In the genomic region with DNA sequence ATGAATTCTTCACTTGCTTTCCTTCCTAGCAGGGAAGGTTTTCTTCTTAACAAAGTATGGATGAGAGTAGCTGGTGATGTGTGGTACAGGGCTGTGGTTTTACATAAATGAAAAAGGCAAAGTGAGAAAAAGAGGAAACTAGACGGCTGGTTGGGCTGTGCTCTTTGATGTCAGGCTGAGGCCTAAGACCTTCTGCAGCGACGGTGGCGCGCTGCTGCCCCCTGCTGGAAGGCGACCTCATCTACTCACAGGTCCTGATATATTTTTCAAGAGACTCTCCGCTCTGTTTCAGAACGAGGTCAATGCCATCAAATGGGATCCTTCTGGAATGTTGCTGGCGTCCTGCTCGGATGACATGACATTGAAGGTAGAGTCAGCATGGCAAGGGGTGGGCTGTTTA, we compare ENCODE assay signal across 9 cellular contexts.
A peak's percentile ranks its signal among the peaks of the same experiment; 100 is the strongest.
DNase-seq lines count a peak whose midpoint lies in the region; ATAC-seq, FAIRE-seq and TF ChIP-seq lines count a peak whose summit lies in the region.
"Had no signal": no experiment of that assay in that cellular context is flagged by ENCODE, and none has a peak within 500 bp of the region (broad histone marks: within the 10 kb centered on the region; RNA-seq: fewer than 3 reads in every experiment).

No MANE protein-coding gene starts in this region.

- H3K4me3 Mint-ChIP-seq in astrocyte (ENCODE audit: unreplicated experiment) (no peak overlapping the region), type B pancreatic cell (no peak overlapping the region)

- dilution Hi-C loops in mammary epithelial cell (cut with HindIII; ENCODE audit: low sequenced_read_pairs): no loop called here

- no peak overlapping the region for H3K27ac ChIP-seq in astrocyte (ENCODE audit: low read depth, low read length)
- H3K27ac ChIP-seq in mammary epithelial cell (ENCODE audit: insufficient read depth, low read depth, low read length): no peak overlapping the region

- H3K4me3 ChIP-seq in astrocyte (ENCODE audit: insufficient read depth, low read depth, low read length) (no peak overlapping the region), mammary epithelial cell (replicated peaks in 1 of 3; ENCODE audit: insufficient read depth in 1 of 3, low read depth in 2 of 3, low read length in 3 of 3) (no peak overlapping the region)

- H3K27ac Mint-ChIP-seq in astrocyte (ENCODE audit: unreplicated experiment) (no peak overlapping the region), type B pancreatic cell (no peak overlapping the region)

- CTCF ChIA-PET in mammary epithelial cell (lab: Charles Lee; ENCODE audit: low non-redundant PET): no interaction called here

- no TSS peak for BruUV-seq in mammary epithelial cell (replicated peaks; lab: Mats Ljungman, UMichigan)

- FAIRE-seq in astrocyte (lab: Jason Lieb, UNC): no peak
- FAIRE-seq: TTC549 had no signal

- H3K36me3 ChIP-seq in astrocyte (ENCODE audit: insufficient read depth, low read length) (no peaks in the 10 kb centered on the region), mammary epithelial cell (ENCODE audit: insufficient read depth, low read length) (no peaks in the 10 kb centered on the region)

- H3K4me1 ChIP-seq in astrocyte (ENCODE audit: insufficient read depth, low read length) (no peaks in the 10 kb centered on the region), mammary epithelial cell (ENCODE audit: insufficient read depth, low read length) (no peaks in the 10 kb centered on the region)

- peak; percentile 27 for TF ChIP-seq CTCF in astrocyte (IDR thresholded peaks at IDR 0.05; ENCODE audit: insufficient read depth, low read depth, low read length)
- TF ChIP-seq CTCF in type B pancreatic cell (conservative IDR thresholded peaks at IDR 0.05): no peak
- no peak for TF ChIP-seq CTCF in mammary epithelial cell (conservative IDR thresholded peaks at IDR 0.05 in 1 of 2, IDR thresholded peaks at IDR 0.05 in 1 of 2; ENCODE audit: extremely low read depth in 1 of 2, insufficient read depth in 1 of 2, low read depth in 1 of 2, low read length in 2 of 2)

- in situ Hi-C loops in mammary epithelial cell (cut with MboI; ENCODE audit: low sequenced_read_pairs in 2 of 2): no loop called here

- H3K79me2 ChIP-seq in astrocyte (ENCODE audit: insufficient read depth, low read length) (no peaks in the 10 kb centered on the region), mammary epithelial cell (ENCODE audit: insufficient read depth, low read length) (no peaks in the 10 kb centered on the region)

- peak; percentile 73 for ATAC-seq in Right ventricle myocardium inferior

- H3K36me3 Mint-ChIP-seq in astrocyte (ENCODE audit: low read depth, unreplicated experiment): no peaks in the 10 kb centered on the region
- H3K36me3 Mint-ChIP-seq in type B pancreatic cell: no peaks in the 10 kb centered on the region

- H3K4me1 Mint-ChIP-seq in astrocyte (ENCODE audit: low read depth, unreplicated experiment): peaks cover 2% of the 10 kb centered on the region
- no peaks in the 10 kb centered on the region for H3K4me1 Mint-ChIP-seq in type B pancreatic cell (ENCODE audit: unreplicated experiment)

- WGBS in mammary epithelial cell (ENCODE audit: low coverage, missing lambda C conversion rate): no CpG with 5 or more reads among the region's 10 CpGs

- intact Hi-C loops in Right ventricle myocardium inferior (cut with DNase I): loop anchor here (5.0 kb wide), 1 partner anchor 123 kb away; no protein-coding TSS in a partner anchor
- intact Hi-C loops in cardiac septum (cut with DNase I): no loop called here
- intact Hi-C loops in mammary epithelial cell (cut with micrococcal nuclease): no loop called here

- no peaks in the 10 kb centered on the region for H4K20me1 ChIP-seq in astrocyte (ENCODE audit: insufficient read depth, low read length)
- no peaks in the 10 kb centered on the region for H4K20me1 ChIP-seq in mammary epithelial cell (ENCODE audit: insufficient read depth, low read length)

- peaks cover 2% of the 10 kb centered on the region for H3K27me3 Mint-ChIP-seq in astrocyte (ENCODE audit: low read depth, unreplicated experiment)
- no peaks in the 10 kb centered on the region for H3K27me3 Mint-ChIP-seq in type B pancreatic cell

- DNase-seq in Right ventricle myocardium inferior (ENCODE audit: missing footprints) (peak; percentile 86), cardiac septum (ENCODE audit: low spot score) (no peak), NCI-H526 treated with DMSO at 0.1 percent for 48 hours (lab: John Stamatoyannopoulos, UW) (peak; percentile 2), astrocyte (ENCODE audit: low read depth) (no peak), pons (ENCODE audit: low spot score) (peak; percentile 59), type B pancreatic cell (ENCODE audit: extremely low spot score, unreplicated experiment) (no peak), DMS53 treated with DMSO at 0.1 percent for 48 hours (lab: John Stamatoyannopoulos, UW; ENCODE audit: unreplicated experiment) (no peak), mammary epithelial cell (no peak)

- H3K9me3 Mint-ChIP-seq in astrocyte (ENCODE audit: unreplicated experiment) (peaks cover 2% of the 10 kb centered on the region), type B pancreatic cell (no peaks in the 10 kb centered on the region)

- H3K9ac ChIP-seq in astrocyte (ENCODE audit: low read length) (no peak overlapping the region), mammary epithelial cell (ENCODE audit: insufficient read depth, low read length) (no peak overlapping the region)

- H3K27me3 ChIP-seq in astrocyte (ENCODE audit: insufficient read depth, low read length) (no peaks in the 10 kb centered on the region), mammary epithelial cell (ENCODE audit: insufficient read depth, low read length) (no peaks in the 10 kb centered on the region)

- H3K9me3 ChIP-seq in astrocyte (ENCODE audit: insufficient read depth, low read depth, low read length) (no peaks in the 10 kb centered on the region), mammary epithelial cell (replicated peaks; ENCODE audit: insufficient read depth, low read length) (no peaks in the 10 kb centered on the region)

- H3K4me2 ChIP-seq in astrocyte (ENCODE audit: low read length) (no peak overlapping the region), mammary epithelial cell (ENCODE audit: insufficient read depth, low read depth, low read length) (no peak overlapping the region)

- H2AFZ ChIP-seq in astrocyte (ENCODE audit: low read depth, low read length) (no peak overlapping the region), mammary epithelial cell (ENCODE audit: low read depth, low read length) (no peak overlapping the region)

Comparison
In these comparisons a context has a peak if more than half of its experiments do, and no peak if none do; other contexts are left out.
1. DNase-seq: peak in Right ventricle myocardium inferior (single experiment), NCI-H526 treated with DMSO at 0.1 percent for 48 hours (single experiment) and pons (single experiment); none in cardiac septum (single experiment), astrocyte (single experiment), type B pancreatic cell (single experiment), DMS53 treated with DMSO at 0.1 percent for 48 hours (single experiment) and mammary epithelial cell (single experiment).